19 cellular contexts compared by ENCODE assay signal in the genomic region with DNA sequence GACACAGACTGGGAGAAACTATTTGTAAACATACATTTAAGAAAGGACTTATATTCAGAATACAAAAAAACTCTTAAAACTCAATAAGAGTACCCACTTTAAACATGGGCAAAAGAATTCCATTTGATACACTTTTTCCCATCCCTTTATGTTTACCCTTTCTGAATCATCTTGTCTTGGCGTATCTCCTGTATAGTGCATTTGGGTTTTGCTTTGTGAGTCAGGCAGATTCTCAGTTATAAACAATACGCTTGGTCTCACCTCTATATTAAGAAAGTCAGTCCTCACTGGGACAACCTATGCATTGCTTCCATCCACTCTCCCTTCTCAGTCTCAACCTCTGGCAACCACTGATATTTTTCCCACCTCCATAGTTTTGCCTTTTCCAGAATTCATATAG.
"Had no signal": no experiment of that assay in that cellular context is flagged by ENCODE, and none has a peak within 500 bp of the region (broad histone marks: within the 10 kb centered on the region; RNA-seq: fewer than 3 reads in every experiment).

No MANE protein-coding gene starts in this region.

- H3K4me3 ChIP-seq: dorsolateral prefrontal cortex, hepatocyte, psoas muscle, right lobe of liver, stomach, thoracic aorta had no signal

- H3K9me3 ChIP-seq: psoas muscle, right lobe of liver, stomach, thoracic aorta had no signal

- H2AFZ ChIP-seq: hepatocyte had no signal

- H3K27ac Mint-ChIP-seq: naive thymus-derived CD4-positive, alpha-beta T cell; nephron progenitor cell had no signal

- H3K27me3 Mint-ChIP-seq: naive thymus-derived CD4-positive, alpha-beta T cell had no signal

- H3K9me3 Mint-ChIP-seq: naive thymus-derived CD4-positive, alpha-beta T cell; nephron progenitor cell had no signal

- H3K27me3 ChIP-seq: dorsolateral prefrontal cortex, hepatocyte, right lobe of liver, stomach had no signal

- H3K4me2 ChIP-seq: hepatocyte had no signal

- H3K27ac ChIP-seq: dorsolateral prefrontal cortex, hepatocyte, psoas muscle, right lobe of liver, stomach, thoracic aorta had no signal

- H3K36me3 ChIP-seq: right lobe of liver, stomach, thoracic aorta had no signal

- ATAC-seq: naive thymus-derived CD4-positive, alpha-beta T cell; psoas muscle; right lobe of liver had no signal

- H3K4me1 ChIP-seq: psoas muscle, right lobe of liver, stomach had no signal

- H3K4me3 Mint-ChIP-seq: naive thymus-derived CD4-positive, alpha-beta T cell; nephron progenitor cell had no signal

- H3K4me1 Mint-ChIP-seq: nephron progenitor cell had no signal

- DNase-seq: cortex of kidney; dorsolateral prefrontal cortex; effector CD8-positive, alpha-beta T cell; foreskin melanocyte; head of caudate nucleus; naive thymus-derived CD4-positive, alpha-beta T cell; nephron progenitor cell; psoas muscle; retina; right lobe of liver; stimulated activated CD4-positive, alpha-beta T cell treated with anti-CD3 and anti-CD28 coated beads, Interleukin-15, amount 100 ng/mL, for 24 hours; stimulated activated CD4-positive, alpha-beta T cell treated with anti-CD3 and anti-CD28 coated beads, Interleukin-1b, Interleukin-23, amount 100 ng/mL, for 48 hours; stimulated activated CD4-positive, alpha-beta T cell treated with anti-CD3 and anti-CD28 coated beads, Interleukin-4, amount 100 ng/mL, for 24 hours; stimulated activated naive CD4-positive, alpha-beta T cell; stomach; substantia nigra; trophoblast cell had no signal
